1 cellular context compared by ENCODE assay signal in genomic region chr3:27657404-27657803, GRCh38.
TF ChIP-seq lines count a peak whose summit lies in the region.

No MANE protein-coding gene starts in this region.

TF ChIP-seq in SK-N-SH, 30 proteins besides CTCF, POLR2A, EP300 and RAD21 (continued from another document):
- TF ChIP-seq ZBTB33 (IDR thresholded peaks at IDR 0.05; ENCODE audit: borderline replicate concordance, low read depth) (no peak), MXI1 (IDR thresholded peaks at IDR 0.05; ENCODE audit: low read depth, low read length) (no peak), REST (IDR thresholded peaks at IDR 0.05; ENCODE audit: low read depth, low read length) (no peak), MEF2A (IDR thresholded peaks at IDR 0.05; ENCODE audit: borderline replicate concordance, low read depth) (no peak), CHD2 (IDR thresholded peaks at IDR 0.05; ENCODE audit: low read length, partially characterized antibody) (no peak), TAF1 (IDR thresholded peaks at IDR 0.05; ENCODE audit: borderline replicate concordance, low read depth, low read length) (no peak), RXRA (IDR thresholded peaks at IDR 0.05; ENCODE audit: borderline replicate concordance, low read depth) (no peak), SIN3A (IDR thresholded peaks at IDR 0.05; ENCODE audit: borderline replicate concordance, low read depth, low read length) (no peak)
